8 cellular contexts compared by ENCODE assay signal in the genomic region with DNA sequence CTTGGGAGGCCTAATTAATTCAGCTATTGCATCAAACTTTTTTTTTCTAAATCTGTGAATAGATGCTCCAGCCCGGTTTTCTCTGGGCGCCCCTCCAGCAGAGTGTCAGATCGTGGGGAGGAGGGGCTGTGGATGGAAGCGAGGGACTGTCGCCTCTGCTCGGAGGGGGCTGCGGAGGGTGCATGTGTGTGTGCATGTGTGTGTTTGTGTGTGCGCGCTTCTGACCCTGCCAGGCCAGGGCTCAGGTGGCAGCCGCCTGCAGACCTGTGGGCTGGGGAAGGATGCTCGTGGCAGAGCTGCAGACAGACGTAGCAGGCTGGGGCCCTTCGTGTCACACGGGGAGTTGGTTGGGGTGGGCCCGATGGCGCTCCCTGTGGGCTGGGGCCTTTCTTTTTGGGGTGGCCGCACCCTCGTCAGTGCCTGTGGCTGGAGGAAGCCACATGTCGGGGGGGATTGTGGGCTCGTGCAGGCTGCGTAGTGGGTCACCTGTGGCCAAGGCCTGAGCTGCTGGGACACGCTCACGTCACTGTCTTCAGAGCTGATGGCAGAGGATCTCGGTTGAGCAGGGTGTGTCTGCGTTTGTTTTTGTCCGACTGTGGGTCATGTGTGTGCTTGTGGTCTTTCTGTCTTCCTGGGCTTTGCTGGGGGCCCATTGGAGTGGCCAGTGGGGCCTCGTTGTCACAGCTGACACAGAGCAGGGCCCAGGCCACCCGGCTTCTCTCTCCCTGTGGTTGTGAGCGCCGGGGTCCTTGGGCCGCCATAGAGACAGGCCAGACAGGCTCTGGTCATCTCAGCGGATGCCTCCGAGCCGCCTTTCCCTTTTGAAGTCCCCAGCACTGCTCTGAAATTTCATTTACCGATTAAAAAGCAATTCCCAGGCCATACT. TPM values are rescaled to one million over a fixed set of nuclear protein-coding genes. Genes with fewer than 3 reads are reported as not detected.
DNase-seq lines count a peak whose midpoint lies in the region; ATAC-seq and TF ChIP-seq lines count a peak whose summit lies in the region.

No MANE protein-coding gene starts in this region.

- H3K36me3 ChIP-seq in H7 (replicated peaks; ENCODE audit: control insufficient read depth, insufficient read depth, low read length) (no peaks in the 10 kb centered on the region; the same call in 1 of the 2 replicates), ectodermal cell (ENCODE audit: control insufficient read depth, insufficient read depth, low read length) (no peaks in the 10 kb centered on the region), mucosa of descending colon (ENCODE audit: low read depth) (no peaks in the 10 kb centered on the region), thymus (ENCODE audit: control insufficient read depth, insufficient read depth) (no peaks in the 10 kb centered on the region)

- H3K4me1 ChIP-seq in ectodermal cell (ENCODE audit: control insufficient read depth, insufficient read depth, low read length) (peaks cover 42% of the 10 kb centered on the region), mucosa of descending colon (ENCODE audit: low read depth) (peaks cover 66% of the 10 kb centered on the region), thymus (ENCODE audit: control insufficient read depth, insufficient read depth, low read length) (peaks cover 28% of the 10 kb centered on the region)

- TF ChIP-seq CTCF in WI38 (IDR thresholded peaks at IDR 0.05; ENCODE audit: low read depth, low read length) (no peak), mucosa of descending colon (IDR thresholded peaks at IDR 0.05) (no peak)

- H3K27me3 ChIP-seq in H7 (ENCODE audit: control insufficient read depth, insufficient read depth, low read length), result peaks cover 1% of the 10 kb centered on the region; the same call in 1 of the 2 replicates
- peaks cover 9% of the 10 kb centered on the region for H3K27me3 ChIP-seq in ectodermal cell (ENCODE audit: control insufficient read depth, insufficient read depth, low read length, poor library complexity, severe bottlenecking)
- H3K27me3 ChIP-seq in thymus (ENCODE audit: control insufficient read depth, insufficient read depth), result peaks cover 18% of the 10 kb centered on the region

- DNase-seq in H7 (no peak), mucosa of descending colon (peak in 2 of 3 donors; percentile 69 to 77), NCI-H1436 treated with DMSO at 0.1 percent for 48 hours (lab: John Stamatoyannopoulos, UW) (no peak), H4 (ENCODE audit: low spot score) (no peak)

- 57 to 58% methylated on average over 35 of the region's 35 CpGs for WGBS in ectodermal cell, 2 experiments
- WGBS in thymus, result 82% methylated on average over 35 of the region's 35 CpGs

- no peaks in the 10 kb centered on the region for H3K9me3 ChIP-seq in ectodermal cell (ENCODE audit: control insufficient read depth, low read length)
- no peaks in the 10 kb centered on the region for H3K9me3 ChIP-seq in mucosa of descending colon
- no peaks in the 10 kb centered on the region for H3K9me3 ChIP-seq in thymus (ENCODE audit: control insufficient read depth)

- intact Hi-C loops in mucosa of descending colon (cut with DNase I, micrococcal nuclease), result no loop called here

- H3K4me3 ChIP-seq in H7 (ENCODE audit: insufficient read depth, low read depth, low read length) (peak overlapping the region; percentile 85), WI38 (ENCODE audit: low read depth, low read length) (peak overlapping the region; percentile 81), ectodermal cell (ENCODE audit: insufficient read depth, low read depth, low read length) (peak overlapping the region; percentile 69), mucosa of descending colon (no peak overlapping the region), thymus (ENCODE audit: low read length) (peak overlapping the region; percentile 73)

- no peak overlapping the region for H3K27ac ChIP-seq in ectodermal cell (ENCODE audit: insufficient read depth, low read depth, low read length, poor library complexity, severe bottlenecking)
- H3K27ac ChIP-seq in thymus (ENCODE audit: low read depth), result peak overlapping the region; percentile 15

- ATAC-seq in mucosa of descending colon (no peak), GM18907 (IDR thresholded peaks at IDR 0.05; ENCODE audit: unreplicated experiment) (no peak)

RNA-seq across cellular contexts. Expression of a gene that starts 2.9 kb away (rescaled TPM):
- total RNA-seq in H7 (2014; rRNA removed; shearing (Covaris generic)), result 29.2 and 29.9 TPM in 2 replicates
- 43.0 TPM for polyA plus RNA-seq in ectodermal cell (2013, experiment 1 of 4)
- 48.2 TPM for polyA plus RNA-seq in ectodermal cell (2013, experiment 2 of 4)
- 31.6 TPM for polyA plus RNA-seq in ectodermal cell (2013, experiment 3 of 4)
- polyA plus RNA-seq in ectodermal cell (2013, experiment 4 of 4), result 32.5 TPM
- 10 to 100 TPM; 26.8 to 86.6 (median 29.0) TPM for total RNA-seq in mucosa of descending colon
- 16.4 TPM for polyA plus RNA-seq in thymus
- total RNA-seq in H4 (2014; rRNA removed; shearing (Covaris generic)), result 3.3 and 172 TPM in 2 replicates

RNA-seq across cellular contexts. Expression of a gene that starts 36.5 kb away (rescaled TPM):
- total RNA-seq in H7 (2014; rRNA removed; shearing (Covaris generic)), result 60.5 and 69.9 TPM in 2 replicates
- polyA plus RNA-seq in ectodermal cell (2013, experiment 1 of 4), result 98.8 TPM
- 98.2 TPM for polyA plus RNA-seq in ectodermal cell (2013, experiment 2 of 4)
- polyA plus RNA-seq in ectodermal cell (2013, experiment 3 of 4), result 98.2 TPM
- 102 TPM for polyA plus RNA-seq in ectodermal cell (2013, experiment 4 of 4)
- total RNA-seq in mucosa of descending colon, result 10 to 100 TPM; 23.4 to 42.6 (median 32.0) TPM
- polyA plus RNA-seq in thymus, result 125 TPM
- total RNA-seq in H4 (2014; rRNA removed; shearing (Covaris generic)), result 24.5 and 28.5 TPM in 2 replicates

Comparison
In these comparisons a context has a peak if more than half of its experiments do, and no peak if none do; other contexts are left out.
1. DNase-seq: peak in mucosa of descending colon (2 of 3); none in H7 (single experiment), NCI-H1436 treated with DMSO at 0.1 percent for 48 hours (single experiment) and H4 (single experiment).